1 cellular context compared by ENCODE assay signal in genomic region chr9:4740623-4741364, GRCh38.
TF ChIP-seq lines count a peak whose summit lies in the region.

TSS of gene AK3 (minus strand) at chr9:4741202. CDS start at chr9:4741087, 115 bp downstream.

TF ChIP-seq in HepG2, 621 proteins besides CTCF, POLR2A, EP300 and RAD21 (continued from another document and continues in another):
- TF ChIP-seq ZNF276 (CRISPR knock-in tag; IDR thresholded peaks at IDR 0.05; ENCODE audit: low read depth): no peak
- peak; percentile 38 for TF ChIP-seq ZHX1 (CRISPR knock-in tag; IDR thresholded peaks at IDR 0.05; ENCODE audit: low read depth)
- TF ChIP-seq ZSCAN22 (CRISPR knock-in tag; IDR thresholded peaks at IDR 0.05): no peak
- TF ChIP-seq MNT (IDR thresholded peaks at IDR 0.05): no peak
- TF ChIP-seq MBNL3 (CRISPR knock-in tag; conservative IDR thresholded peaks at IDR 0.05): no peak
- TF ChIP-seq CCDC6 (CRISPR knock-in tag; IDR thresholded peaks at IDR 0.05): peak; percentile 87; the same call in 1 of the 2 replicates
- no peak for TF ChIP-seq CEBPZ (IDR thresholded peaks at IDR 0.05; ENCODE audit: low read length)
- TF ChIP-seq NCOA1 (CRISPR knock-in tag; IDR thresholded peaks at IDR 0.05): peak; percentile 15; the same call in 1 of the 2 replicates
- peak; percentile 74; the same call in 1 of the 2 replicates for TF ChIP-seq ZNF749 (CRISPR knock-in tag; IDR thresholded peaks at IDR 0.05; ENCODE audit: borderline replicate concordance)
- TF ChIP-seq ZNF772 (CRISPR knock-in tag; IDR thresholded peaks at IDR 0.05): peak; percentile 76; the same call in 1 of the 2 replicates
- TF ChIP-seq SNAPC4 (CRISPR knock-in tag; IDR thresholded peaks at IDR 0.05): no peak
- no peak for TF ChIP-seq IRF1 (CRISPR knock-in tag; IDR thresholded peaks at IDR 0.05; ENCODE audit: low read depth)
- no peak for TF ChIP-seq SCMH1 (CRISPR knock-in tag; IDR thresholded peaks at IDR 0.05; ENCODE audit: borderline replicate concordance)
- 0 out of 2 replicates have a peak, but pooled peaks have one; percentile 9 for TF ChIP-seq KDM6A (CRISPR knock-in tag; IDR thresholded peaks at IDR 0.05; ENCODE audit: low read depth)
- no peak for TF ChIP-seq FOXJ3 (CRISPR knock-in tag; IDR thresholded peaks at IDR 0.05; ENCODE audit: borderline replicate concordance)
- peak; percentile 47; the same call in 1 of the 2 replicates for TF ChIP-seq ZNF331 (CRISPR knock-in tag; IDR thresholded peaks at IDR 0.05)
- no peak for TF ChIP-seq SYNCRIP (IDR thresholded peaks at IDR 0.05; ENCODE audit: insufficient read depth, low read depth, low read length)
- TF ChIP-seq CEBPB (IDR thresholded peaks at IDR 0.05; ENCODE audit: borderline replicate concordance, low read depth, low read length): no peak
- TF ChIP-seq NPAS2 (CRISPR knock-in tag; IDR thresholded peaks at IDR 0.05; ENCODE audit: borderline replicate concordance): no peak
- TF ChIP-seq KAT7 (CRISPR knock-in tag; IDR thresholded peaks at IDR 0.05; ENCODE audit: borderline replicate concordance): peak; percentile 83
- no peak for TF ChIP-seq RCOR2 (CRISPR knock-in tag; IDR thresholded peaks at IDR 0.05)
- peak; percentile 90 for TF ChIP-seq NR1H2 (CRISPR knock-in tag; IDR thresholded peaks at IDR 0.05; ENCODE audit: borderline replicate concordance, low read depth)
- TF ChIP-seq GFI1 (CRISPR knock-in tag; IDR thresholded peaks at IDR 0.05; ENCODE audit: borderline replicate concordance): 0 out of 2 replicates have a peak, but pooled peaks have one; percentile 19
- no peak for TF ChIP-seq PAWR (CRISPR knock-in tag; IDR thresholded peaks at IDR 0.05; ENCODE audit: borderline replicate concordance)
- no peak for TF ChIP-seq MYNN (CRISPR knock-in tag; IDR thresholded peaks at IDR 0.05; ENCODE audit: low read depth)
- TF ChIP-seq HDAC1 (CRISPR knock-in tag; IDR thresholded peaks at IDR 0.05): peak; percentile 44; the same call in 1 of the 2 replicates
- no peak for TF ChIP-seq HDAC6 (IDR thresholded peaks at IDR 0.05; ENCODE audit: low read depth, low read length)
- TF ChIP-seq XBP1 (CRISPR knock-in tag; IDR thresholded peaks at IDR 0.05): no peak; the same call in 1 of the 2 replicates
- peak; percentile 37; the same call in 1 of the 2 replicates for TF ChIP-seq ZFP36L1 (CRISPR knock-in tag; IDR thresholded peaks at IDR 0.05)
- peak; percentile 72 for TF ChIP-seq MEIS2 (CRISPR knock-in tag; IDR thresholded peaks at IDR 0.05)
- TF ChIP-seq BCL3 (CRISPR knock-in tag; IDR thresholded peaks at IDR 0.05): peak; percentile 98
- 0 out of 2 replicates have a peak, but pooled peaks have one; percentile 48 for TF ChIP-seq ZNF256 (CRISPR knock-in tag; conservative IDR thresholded peaks at IDR 0.05)
- TF ChIP-seq ATRX (CRISPR knock-in tag; IDR thresholded peaks at IDR 0.05; ENCODE audit: borderline replicate concordance): no peak
- TF ChIP-seq ZSCAN9 (CRISPR knock-in tag; IDR thresholded peaks at IDR 0.05; ENCODE audit: borderline replicate concordance): peak; percentile 86; the same call in 1 of the 2 replicates
- no peak for TF ChIP-seq GRHL1 (CRISPR knock-in tag; conservative IDR thresholded peaks at IDR 0.05)
- TF ChIP-seq ZNF430 (CRISPR knock-in tag; IDR thresholded peaks at IDR 0.05): peak; percentile 84; the same call in 1 of the 2 replicates
- TF ChIP-seq ZNF275 (CRISPR knock-in tag; IDR thresholded peaks at IDR 0.05; ENCODE audit: borderline replicate concordance): peak; percentile 42; the same call in 1 of the 2 replicates
- TF ChIP-seq FOSL2 (CRISPR knock-in tag; IDR thresholded peaks at IDR 0.05): peak; percentile 33
- peak; percentile 96 for TF ChIP-seq NFKB2 (CRISPR knock-in tag; IDR thresholded peaks at IDR 0.05; ENCODE audit: borderline replicate concordance)
- peak; percentile 60; the same call in 1 of the 2 replicates for TF ChIP-seq SALL2 (CRISPR knock-in tag; IDR thresholded peaks at IDR 0.05)
- TF ChIP-seq ZNF350 (CRISPR knock-in tag; IDR thresholded peaks at IDR 0.05; ENCODE audit: borderline replicate concordance, low read depth): 0 out of 2 replicates have a peak, but pooled peaks have one; percentile 35
- no peak for TF ChIP-seq MIER2 (CRISPR knock-in tag; IDR thresholded peaks at IDR 0.05)
